Comparison of ENCODE assay signal across 1 cellular context in genomic region chr20:46690219-46691111, GRCh38.
TF ChIP-seq lines count a peak whose summit lies in the region.

No MANE protein-coding gene starts in this region.

TF ChIP-seq in H1, 55 proteins besides CTCF, POLR2A, EP300 and RAD21:
- TF ChIP-seq ATF3 (IDR thresholded peaks at IDR 0.05; ENCODE audit: insufficient read depth, low read depth, low read length) (no peak), ZNF274 (IDR thresholded peaks at IDR 0.05; ENCODE audit: borderline replicate concordance, extremely low read depth, low read length) (no peak), KDM4A (IDR thresholded peaks at IDR 0.05; ENCODE audit: low read depth, low read length, severe bottlenecking) (no peak), BACH1 (IDR thresholded peaks at IDR 0.05; ENCODE audit: low read length) (no peak), HDAC2 (IDR thresholded peaks at IDR 0.05; ENCODE audit: borderline replicate concordance in 1 of 2, low read depth in 2 of 2, low read length in 2 of 2) (no peak), GTF2F1 (IDR thresholded peaks at IDR 0.05; ENCODE audit: borderline replicate concordance, low read depth, low read length) (no peak)
